ENCODE assay signal across 15 cellular contexts in the genomic region with DNA sequence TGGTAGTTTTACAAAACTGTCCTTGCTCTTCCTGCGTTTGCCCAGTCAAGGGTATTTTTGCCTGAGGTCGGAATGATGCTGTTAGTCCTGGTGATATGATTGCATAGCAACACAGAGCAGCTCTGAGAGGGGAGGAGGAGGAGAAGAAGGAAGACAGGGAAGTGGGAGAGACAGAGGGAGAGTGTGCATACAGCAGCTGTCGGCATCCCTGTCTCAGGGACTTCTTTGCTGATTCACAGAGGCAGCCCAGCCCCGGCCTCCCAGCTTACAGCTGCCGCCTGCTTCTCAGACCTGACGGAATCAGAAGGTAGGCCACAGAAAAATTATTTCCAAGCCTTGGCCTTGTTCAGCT. TPM values are rescaled to one million over a fixed set of nuclear protein-coding genes. Genes with fewer than 3 reads are reported as not detected.
DNase-seq lines count a peak whose midpoint lies in the region; ATAC-seq and TF ChIP-seq lines count a peak whose summit lies in the region.
"Had no signal": no experiment of that assay in that cellular context is flagged by ENCODE, and none has a peak within 500 bp of the region (broad histone marks: within the 10 kb centered on the region; RNA-seq: fewer than 3 reads in every experiment).

No MANE protein-coding gene starts in this region.

- H3K27me3 Mint-ChIP-seq in activated naive CD8-positive, alpha-beta T cell = no peaks in the 10 kb centered on the region
- H3K27me3 Mint-ChIP-seq in activated naive CD8-positive, alpha-beta T cell treated with anti-CD3 and anti-CD28 coated beads, Interleukin-2, amount 50 U/mL, for 24 hours = no peaks in the 10 kb centered on the region
- H3K27me3 Mint-ChIP-seq in activated T-cell treated with anti-CD3 and anti-CD28 coated beads, Interleukin-2, amount 50 U/mL, for 4 hours (ENCODE audit: low read depth) = no peaks in the 10 kb centered on the region
- H3K27me3 Mint-ChIP-seq: activated CD4-positive, alpha-beta memory T cell treated with anti-CD3 and anti-CD28 coated beads, Interleukin-2, amount 10 ng/mL, durations not matched to agents 7 days and 5 days; IgD-negative memory B cell had no signal

- POLR2A ChIA-PET in A673 (lab: Charles Lee; ENCODE audit: low non-redundant PET) = no interaction called here

- no peaks in the 10 kb centered on the region for H3K4me1 ChIP-seq in A673 (ENCODE audit: insufficient read depth, low read length, poor library complexity, severe bottlenecking)
- H3K4me1 ChIP-seq: parathyroid adenoma, uterus had no signal

- no peak for TF ChIP-seq CTCF in A673 (conservative IDR thresholded peaks at IDR 0.05; ENCODE audit: low read depth, low read length)

- H3K27ac ChIP-seq in A673 (ENCODE audit: low read depth, low read length, poor library complexity, severe bottlenecking) = no peak overlapping the region
- H3K27ac ChIP-seq: parathyroid adenoma, uterus had no signal

- intact Hi-C loops in A673 (cut with micrococcal nuclease; ENCODE audit: unreplicated experiment) = no loop called here

- no peaks in the 10 kb centered on the region for H3K27me3 ChIP-seq in A673 (replicated peaks; ENCODE audit: insufficient read depth, low read depth, low read length, poor library complexity)
- H3K27me3 ChIP-seq: uterus had no signal

- H3K9me3 Mint-ChIP-seq in activated naive CD8-positive, alpha-beta T cell (ENCODE audit: low read depth) = no peaks in the 10 kb centered on the region
- H3K9me3 Mint-ChIP-seq in activated naive CD8-positive, alpha-beta T cell treated with anti-CD3 and anti-CD28 coated beads, Interleukin-2, amount 50 U/mL, for 24 hours = no peaks in the 10 kb centered on the region
- H3K9me3 Mint-ChIP-seq in activated T-cell treated with anti-CD3 and anti-CD28 coated beads, Interleukin-2, amount 50 U/mL, for 4 hours = no peaks in the 10 kb centered on the region
- H3K9me3 Mint-ChIP-seq: activated CD4-positive, alpha-beta memory T cell treated with anti-CD3 and anti-CD28 coated beads, Interleukin-2, amount 10 ng/mL, durations not matched to agents 7 days and 5 days; IgD-negative memory B cell had no signal

- CTCF ChIA-PET in A673 (lab: Charles Lee) = no interaction called here

- no peak for DNase-seq in activated naive CD8-positive, alpha-beta T cell treated with anti-CD3 and anti-CD28 coated beads, Interleukin-2, amount 50 U/mL, for 24 hours
- DNase-seq in activated T-cell treated with anti-CD3 and anti-CD28 coated beads, Interleukin-2, amount 50 U/mL, for 4 hours = no peak
- peak; percentile 34 for DNase-seq in hepatic stellate cell (ENCODE audit: low spot score)
- DNase-seq in stimulated activated CD8-positive, alpha-beta memory T cell treated with anti-CD3 and anti-CD28 coated beads, Interleukin-4, amount 100 ng/mL, for 48 hours = peak; percentile 26
- no peak for DNase-seq in GF-D8 (lab: John Stamatoyannopoulos, UW)
- no peak for DNase-seq in A673 (ENCODE audit: low spot score)
- DNase-seq in AML-193 (lab: John Stamatoyannopoulos, UW) = no peak
- DNase-seq: activated CD4-positive, alpha-beta memory T cell treated with anti-CD3 and anti-CD28 coated beads, Interleukin-2, amount 10 ng/mL, durations not matched to agents 7 days and 5 days; NCI-H526; uterus had no signal

- H3K36me3 Mint-ChIP-seq in activated naive CD8-positive, alpha-beta T cell = no peaks in the 10 kb centered on the region
- no peaks in the 10 kb centered on the region for H3K36me3 Mint-ChIP-seq in activated naive CD8-positive, alpha-beta T cell treated with anti-CD3 and anti-CD28 coated beads, Interleukin-2, amount 50 U/mL, for 24 hours (ENCODE audit: low read depth)
- no peaks in the 10 kb centered on the region for H3K36me3 Mint-ChIP-seq in activated T-cell treated with anti-CD3 and anti-CD28 coated beads, Interleukin-2, amount 50 U/mL, for 4 hours (ENCODE audit: insufficient read depth)
- H3K36me3 Mint-ChIP-seq: CD14-positive monocyte had no signal

- BruUV-seq in A673 (replicated peaks; lab: Mats Ljungman, UMichigan) = no TSS peak

- H3K4me1 Mint-ChIP-seq in activated naive CD8-positive, alpha-beta T cell (ENCODE audit: low read depth) = peaks cover 29% of the 10 kb centered on the region
- H3K4me1 Mint-ChIP-seq in activated naive CD8-positive, alpha-beta T cell treated with anti-CD3 and anti-CD28 coated beads, Interleukin-2, amount 50 U/mL, for 24 hours = peaks cover 11% of the 10 kb centered on the region
- H3K4me1 Mint-ChIP-seq in activated T-cell treated with anti-CD3 and anti-CD28 coated beads, Interleukin-2, amount 50 U/mL, for 4 hours (ENCODE audit: low read depth) = peaks cover 5% of the 10 kb centered on the region
- H3K4me1 Mint-ChIP-seq: activated CD4-positive, alpha-beta memory T cell treated with anti-CD3 and anti-CD28 coated beads, Interleukin-2, amount 10 ng/mL, durations not matched to agents 7 days and 5 days; IgD-negative memory B cell had no signal

- peak overlapping the region; percentile 93 for H3K27ac Mint-ChIP-seq in activated naive CD8-positive, alpha-beta T cell
- no peak overlapping the region for H3K27ac Mint-ChIP-seq in activated naive CD8-positive, alpha-beta T cell treated with anti-CD3 and anti-CD28 coated beads, Interleukin-2, amount 50 U/mL, for 24 hours
- H3K27ac Mint-ChIP-seq: activated CD4-positive, alpha-beta memory T cell treated with anti-CD3 and anti-CD28 coated beads, Interleukin-2, amount 10 ng/mL, durations not matched to agents 7 days and 5 days; CD14-positive monocyte; IgD-negative memory B cell had no signal

- H3K4me3 Mint-ChIP-seq in activated naive CD8-positive, alpha-beta T cell = peak overlapping the region; percentile 73
- no peak overlapping the region for H3K4me3 Mint-ChIP-seq in activated naive CD8-positive, alpha-beta T cell treated with anti-CD3 and anti-CD28 coated beads, Interleukin-2, amount 50 U/mL, for 24 hours
- H3K4me3 Mint-ChIP-seq in activated T-cell treated with anti-CD3 and anti-CD28 coated beads, Interleukin-2, amount 50 U/mL, for 4 hours = peak overlapping the region; percentile 19
- H3K4me3 Mint-ChIP-seq: activated CD4-positive, alpha-beta memory T cell treated with anti-CD3 and anti-CD28 coated beads, Interleukin-2, amount 10 ng/mL, durations not matched to agents 7 days and 5 days; IgD-negative memory B cell had no signal

- H3K36me3 ChIP-seq in A673 (ENCODE audit: insufficient read depth, low read length, poor library complexity, severe bottlenecking) = no peaks in the 10 kb centered on the region
- H3K36me3 ChIP-seq: uterus had no signal

- ATAC-seq in activated naive CD8-positive, alpha-beta T cell treated with anti-CD3 and anti-CD28 coated beads, Interleukin-2, amount 50 U/mL, for 24 hours = no peak
- peak; percentile 43 to 58 for ATAC-seq in activated T-cell treated with anti-CD3 and anti-CD28 coated beads, Interleukin-2, amount 50 U/mL, for 4 hours
- ATAC-seq: GM12878 had no signal

- H3K9me3 ChIP-seq in A673 (ENCODE audit: low read depth, low read length, poor library complexity, severe bottlenecking) = no peaks in the 10 kb centered on the region
- H3K9me3 ChIP-seq: uterus had no signal

- H3K4me3 ChIP-seq in A673 (ENCODE audit: low read depth, low read length, poor library complexity, severe bottlenecking) = no peak overlapping the region
- H3K4me3 ChIP-seq: GM12878, uterus had no signal

RNA-seq across cellular contexts. Expression of a gene that starts 0.2 kb away (rescaled TPM):
- total RNA-seq in activated T-cell treated with anti-CD3 and anti-CD28 coated beads, Interleukin-2, amount 50 U/mL, for 4 hours = under 1 TPM; 0.30 to 0.66 (median 0.42) TPM
- total RNA-seq in A673 (2021) = 0.45 and 0.68 TPM in 2 replicates

Comparison
In these comparisons a context has a peak if more than half of its experiments do, and no peak if none do; other contexts are left out.
1. DNase-seq: peak in hepatic stellate cell (single experiment) and stimulated activated CD8-positive, alpha-beta memory T cell treated with anti-CD3 and anti-CD28 coated beads, Interleukin-4, amount 100 ng/mL, for 48 hours (single experiment); none in activated naive CD8-positive, alpha-beta T cell treated with anti-CD3 and anti-CD28 coated beads, Interleukin-2, amount 50 U/mL, for 24 hours (single experiment), activated T-cell treated with anti-CD3 and anti-CD28 coated beads, Interleukin-2, amount 50 U/mL, for 4 hours (single experiment), GF-D8 (single experiment), A673 (single experiment) and AML-193 (0 of 2).